Comparison of ENCODE assay signal across 1 cellular context in the genomic region with DNA sequence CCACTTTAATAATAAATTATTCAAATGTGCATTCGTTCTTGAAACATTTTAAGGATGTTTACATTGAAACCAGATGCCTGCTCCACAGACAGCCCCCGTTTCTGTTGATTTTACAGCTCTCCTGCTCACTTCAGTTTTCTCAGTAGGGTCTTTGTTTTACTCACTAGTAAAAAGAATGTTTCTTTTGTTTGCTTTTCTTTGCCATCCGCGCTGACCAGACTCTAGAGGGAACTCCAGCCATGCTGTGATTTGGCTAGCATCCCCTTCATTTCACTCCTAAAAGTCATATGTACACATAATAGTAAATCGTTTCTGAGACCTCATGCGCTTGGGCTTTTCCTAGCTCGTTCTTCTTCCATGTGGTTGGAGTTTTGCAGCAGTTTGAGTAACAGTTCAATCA.
TF ChIP-seq lines count a peak whose summit lies in the region.

No MANE protein-coding gene starts in this region.

TF ChIP-seq in HepG2, 621 proteins besides CTCF, POLR2A, EP300 and RAD21:
- TF ChIP-seq, protein P1, sequence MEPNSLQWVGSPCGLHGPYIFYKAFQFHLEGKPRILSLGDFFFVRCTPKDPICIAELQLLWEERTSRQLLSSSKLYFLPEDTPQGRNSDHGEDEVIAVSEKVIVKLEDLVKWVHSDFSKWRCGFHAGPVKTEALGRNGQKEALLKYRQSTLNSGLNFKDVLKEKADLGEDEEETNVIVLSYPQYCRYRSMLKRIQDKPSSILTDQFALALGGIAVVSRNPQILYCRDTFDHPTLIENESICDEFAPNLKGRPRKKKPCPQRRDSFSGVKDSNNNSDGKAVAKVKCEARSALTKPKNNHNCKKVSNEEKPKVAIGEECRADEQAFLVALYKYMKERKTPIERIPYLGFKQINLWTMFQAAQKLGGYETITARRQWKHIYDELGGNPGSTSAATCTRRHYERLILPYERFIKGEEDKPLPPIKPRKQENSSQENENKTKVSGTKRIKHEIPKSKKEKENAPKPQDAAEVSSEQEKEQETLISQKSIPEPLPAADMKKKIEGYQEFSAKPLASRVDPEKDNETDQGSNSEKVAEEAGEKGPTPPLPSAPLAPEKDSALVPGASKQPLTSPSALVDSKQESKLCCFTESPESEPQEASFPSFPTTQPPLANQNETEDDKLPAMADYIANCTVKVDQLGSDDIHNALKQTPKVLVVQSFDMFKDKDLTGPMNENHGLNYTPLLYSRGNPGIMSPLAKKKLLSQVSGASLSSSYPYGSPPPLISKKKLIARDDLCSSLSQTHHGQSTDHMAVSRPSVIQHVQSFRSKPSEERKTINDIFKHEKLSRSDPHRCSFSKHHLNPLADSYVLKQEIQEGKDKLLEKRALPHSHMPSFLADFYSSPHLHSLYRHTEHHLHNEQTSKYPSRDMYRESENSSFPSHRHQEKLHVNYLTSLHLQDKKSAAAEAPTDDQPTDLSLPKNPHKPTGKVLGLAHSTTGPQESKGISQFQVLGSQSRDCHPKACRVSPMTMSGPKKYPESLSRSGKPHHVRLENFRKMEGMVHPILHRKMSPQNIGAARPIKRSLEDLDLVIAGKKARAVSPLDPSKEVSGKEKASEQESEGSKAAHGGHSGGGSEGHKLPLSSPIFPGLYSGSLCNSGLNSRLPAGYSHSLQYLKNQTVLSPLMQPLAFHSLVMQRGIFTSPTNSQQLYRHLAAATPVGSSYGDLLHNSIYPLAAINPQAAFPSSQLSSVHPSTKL (CRISPR knock-in tag; IDR thresholded peaks at IDR 0.05) = peak; percentile 16; the same call in 1 of the 2 replicates
- TF ChIP-seq GFI1 (CRISPR knock-in tag; IDR thresholded peaks at IDR 0.05; ENCODE audit: borderline replicate concordance) (0 out of 2 replicates have a peak, but pooled peaks have one; percentile 30), HMG20A (CRISPR knock-in tag; IDR thresholded peaks at IDR 0.05; ENCODE audit: borderline replicate concordance) (peak; percentile 14; the same call in 1 of the 2 replicates), FOXA3 (CRISPR knock-in tag; IDR thresholded peaks at IDR 0.05) (peak; percentile 56), FOXA1 (IDR thresholded peaks at IDR 0.05) (no peak), FOXA1 (CRISPR knock-in tag; IDR thresholded peaks at IDR 0.05) (0 out of 2 replicates have a peak, but pooled peaks have one; percentile 35), SMAD9 (CRISPR knock-in tag; IDR thresholded peaks at IDR 0.05) (no peak), ZXDC (CRISPR knock-in tag; IDR thresholded peaks at IDR 0.05) (no peak), PATZ1 (CRISPR knock-in tag; IDR thresholded peaks at IDR 0.05) (peak; percentile 62), ZNF20 (CRISPR knock-in tag; IDR thresholded peaks at IDR 0.05) (no peak), ISL2 (CRISPR knock-in tag; IDR thresholded peaks at IDR 0.05) (0 out of 2 replicates have a peak, but pooled peaks have one; percentile 17), ZNF546 (CRISPR knock-in tag; conservative IDR thresholded peaks at IDR 0.05) (no peak), GATAD2A (CRISPR knock-in tag; IDR thresholded peaks at IDR 0.05) (peak; percentile 26; the same call in 1 of the 2 replicates), MAZ (IDR thresholded peaks at IDR 0.05; ENCODE audit: borderline replicate concordance, low read depth, low read length) (peak; percentile 27; the same call in 1 of the 2 replicates), MAZ (CRISPR knock-in tag; IDR thresholded peaks at IDR 0.05; ENCODE audit: low read depth) (no peak), SOX13 (IDR thresholded peaks at IDR 0.05) (no peak), SOX13 (CRISPR knock-in tag; conservative IDR thresholded peaks at IDR 0.05 in 1 of 2, IDR thresholded peaks at IDR 0.05 in 1 of 2) (peak in 1 of 2 experiments; percentile 21; a peak in 1 of 4 replicates), ZBTB4 (CRISPR knock-in tag; IDR thresholded peaks at IDR 0.05; ENCODE audit: borderline replicate concordance) (no peak), ZNF512 (CRISPR knock-in tag; IDR thresholded peaks at IDR 0.05) (no peak), SIX1 (CRISPR knock-in tag; IDR thresholded peaks at IDR 0.05; ENCODE audit: borderline replicate concordance) (peak; percentile 90; the same call in 1 of the 2 replicates), SIX4 (CRISPR knock-in tag; IDR thresholded peaks at IDR 0.05) (peak; percentile 96)
TF ChIP-seq in HepG2: peak in this region for 12.
